ENCODE assay signal across 16 cellular contexts in the genomic region with DNA sequence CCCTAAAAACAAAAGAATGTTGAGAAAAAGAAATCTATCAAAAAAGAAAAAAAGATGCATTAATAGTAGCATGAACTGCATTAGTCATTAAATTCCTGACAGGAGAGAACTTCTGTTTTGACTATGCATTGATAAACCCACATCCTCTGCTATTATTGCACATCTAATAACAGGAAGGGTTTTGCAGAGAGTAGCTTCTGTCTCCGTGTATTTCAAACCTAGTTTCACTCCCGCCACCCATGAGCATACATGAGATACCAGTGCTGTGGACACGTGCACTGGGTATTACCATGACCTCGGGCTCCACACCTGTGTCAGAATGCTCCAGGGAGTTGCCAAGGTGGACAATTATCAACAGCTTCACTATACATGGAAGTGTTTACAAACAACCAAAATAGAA.
DNase-seq lines count a peak whose midpoint lies in the region; ATAC-seq and TF ChIP-seq lines count a peak whose summit lies in the region.
"Had no signal": no experiment of that assay in that cellular context is flagged by ENCODE, and none has a peak within 500 bp of the region (broad histone marks: within the 10 kb centered on the region; RNA-seq: fewer than 3 reads in every experiment).

No MANE protein-coding gene starts in this region.

- peaks cover 1% of the 10 kb centered on the region for H3K27me3 Mint-ChIP-seq in activated CD8-positive, alpha-beta T cell treated with anti-CD3 and anti-CD28 coated beads for 36 hours
- H3K27me3 Mint-ChIP-seq: activated naive CD8-positive, alpha-beta T cell treated with anti-CD3 and anti-CD28 coated beads for 36 hours; CD4-positive, CD25-positive, alpha-beta regulatory T cell; progenitor cell of endocrine pancreas; stimulated activated naive CD8-positive, alpha-beta T cell treated with anti-CD3 and anti-CD28 coated beads, Interleukin-15, Interleukin-2, amounts not matched to agents 100 ng/mL and 50 ng/mL, for 24 hours had no signal

- no peak for TF ChIP-seq POLR2A in prostate gland (IDR thresholded peaks at IDR 0.05)

- ATAC-seq in GM18873 (IDR thresholded peaks at IDR 0.05; ENCODE audit: low FRiP score, unreplicated experiment) (peak; percentile 79), HG02610 (IDR thresholded peaks at IDR 0.05; ENCODE audit: unreplicated experiment) (peak; percentile 69), HG03442 (IDR thresholded peaks at IDR 0.05; ENCODE audit: unreplicated experiment) (peak; percentile 85), HG03025 (IDR thresholded peaks at IDR 0.05; ENCODE audit: low FRiP score, unreplicated experiment) (no peak)
- no peak for ATAC-seq in activated CD8-positive, alpha-beta T cell treated with anti-CD3 and anti-CD28 coated beads for 36 hours

- DNase-seq in iris pigment epithelial cell (ENCODE audit: low read depth) (peak; percentile 38), COR-L47 (lab: John Stamatoyannopoulos, UW) (no peak), prostate gland (ENCODE audit: low spot score) (no peak)
- no peak for DNase-seq in activated CD8-positive, alpha-beta T cell treated with anti-CD3 and anti-CD28 coated beads for 36 hours
- DNase-seq: activated naive CD8-positive, alpha-beta T cell treated with anti-CD3 and anti-CD28 coated beads for 36 hours; CD4-positive, CD25-positive, alpha-beta regulatory T cell; cerebellar nuclear complex; esophagus squamous epithelium; NCI-H1092 treated with DMSO at 0.1 percent for 48 hours; NCI-H524 had no signal

- no peak overlapping the region for H3K27ac Mint-ChIP-seq in activated CD8-positive, alpha-beta T cell treated with anti-CD3 and anti-CD28 coated beads for 36 hours
- H3K27ac Mint-ChIP-seq: activated naive CD8-positive, alpha-beta T cell treated with anti-CD3 and anti-CD28 coated beads for 36 hours; CD4-positive, CD25-positive, alpha-beta regulatory T cell; progenitor cell of endocrine pancreas; stimulated activated naive CD8-positive, alpha-beta T cell treated with anti-CD3 and anti-CD28 coated beads, Interleukin-15, Interleukin-2, amounts not matched to agents 100 ng/mL and 50 ng/mL, for 24 hours had no signal

- no peak for TF ChIP-seq CTCF in activated CD8-positive, alpha-beta T cell treated with anti-CD3 and anti-CD28 coated beads for 36 hours (IDR thresholded peaks at IDR 0.05)
- TF ChIP-seq CTCF in prostate gland (IDR thresholded peaks at IDR 0.05): no peak

- H3K36me3 ChIP-seq in prostate gland: no peaks in the 10 kb centered on the region
- H3K36me3 ChIP-seq: esophagus squamous epithelium had no signal

- H3K4me1 ChIP-seq in prostate gland (replicated peaks): no peaks in the 10 kb centered on the region

- H3K36me3 Mint-ChIP-seq in activated CD8-positive, alpha-beta T cell treated with anti-CD3 and anti-CD28 coated beads for 36 hours (ENCODE audit: low read depth): no peaks in the 10 kb centered on the region
- H3K36me3 Mint-ChIP-seq: activated naive CD8-positive, alpha-beta T cell treated with anti-CD3 and anti-CD28 coated beads for 36 hours; CD4-positive, CD25-positive, alpha-beta regulatory T cell had no signal

- POLR2A ChIA-PET in activated CD8-positive, alpha-beta T cell treated with anti-CD3 and anti-CD28 coated beads for 36 hours (lab: Charles Lee): no interaction called here

- no peak overlapping the region for H3K4me3 Mint-ChIP-seq in activated CD8-positive, alpha-beta T cell treated with anti-CD3 and anti-CD28 coated beads for 36 hours
- H3K4me3 Mint-ChIP-seq: activated naive CD8-positive, alpha-beta T cell treated with anti-CD3 and anti-CD28 coated beads for 36 hours; CD4-positive, CD25-positive, alpha-beta regulatory T cell; stimulated activated naive CD8-positive, alpha-beta T cell treated with anti-CD3 and anti-CD28 coated beads, Interleukin-15, Interleukin-2, amounts not matched to agents 100 ng/mL and 50 ng/mL, for 24 hours had no signal

- CTCF ChIA-PET in activated CD8-positive, alpha-beta T cell treated with anti-CD3 and anti-CD28 coated beads for 36 hours (lab: Charles Lee): no interaction called here

- no peak overlapping the region for H3K27ac ChIP-seq in prostate gland
- H3K27ac ChIP-seq: esophagus squamous epithelium had no signal

- no peaks in the 10 kb centered on the region for H3K4me1 Mint-ChIP-seq in activated CD8-positive, alpha-beta T cell treated with anti-CD3 and anti-CD28 coated beads for 36 hours (ENCODE audit: low read depth)
- H3K4me1 Mint-ChIP-seq: activated naive CD8-positive, alpha-beta T cell treated with anti-CD3 and anti-CD28 coated beads for 36 hours; CD4-positive, CD25-positive, alpha-beta regulatory T cell had no signal

- no peaks in the 10 kb centered on the region for H3K9me3 ChIP-seq in prostate gland
- H3K9me3 ChIP-seq: esophagus squamous epithelium had no signal

- intact Hi-C loops in activated CD8-positive, alpha-beta T cell treated with anti-CD3 and anti-CD28 coated beads for 36 hours (cut with micrococcal nuclease): no loop called here
- intact Hi-C loops in prostate gland (cut with DNase I): no loop called here

- H3K9me3 Mint-ChIP-seq in activated CD8-positive, alpha-beta T cell treated with anti-CD3 and anti-CD28 coated beads for 36 hours: no peaks in the 10 kb centered on the region
- H3K9me3 Mint-ChIP-seq: activated naive CD8-positive, alpha-beta T cell treated with anti-CD3 and anti-CD28 coated beads for 36 hours; stimulated activated naive CD8-positive, alpha-beta T cell treated with anti-CD3 and anti-CD28 coated beads, Interleukin-15, Interleukin-2, amounts not matched to agents 100 ng/mL and 50 ng/mL, for 24 hours had no signal

- no peaks in the 10 kb centered on the region for H3K27me3 ChIP-seq in prostate gland (replicated peaks; ENCODE audit: insufficient read depth)
- H3K27me3 ChIP-seq: esophagus squamous epithelium had no signal

- WGBS in prostate gland: 91% methylated on average over 4 of the region's 4 CpGs

- no peak overlapping the region for H3K4me3 ChIP-seq in prostate gland
- H3K4me3 ChIP-seq: esophagus squamous epithelium had no signal

Comparison
In these comparisons a context has a peak if more than half of its experiments do, and no peak if none do; other contexts are left out.
1. ATAC-seq: peak in GM18873 (single experiment), HG02610 (single experiment) and HG03442 (single experiment); none in HG03025 (single experiment) and activated CD8-positive, alpha-beta T cell treated with anti-CD3 and anti-CD28 coated beads for 36 hours (single experiment).